Comparison of ENCODE assay signal across 1 cellular context in genomic region chr11:124746621-124747243, GRCh38.
TF ChIP-seq lines count a peak whose summit lies in the region.

No MANE protein-coding gene starts in this region.

TF ChIP-seq in HEK293, 187 proteins besides CTCF, POLR2A, EP300 and RAD21 (continued from another document and continues in another):
- TF ChIP-seq, protein P1, sequence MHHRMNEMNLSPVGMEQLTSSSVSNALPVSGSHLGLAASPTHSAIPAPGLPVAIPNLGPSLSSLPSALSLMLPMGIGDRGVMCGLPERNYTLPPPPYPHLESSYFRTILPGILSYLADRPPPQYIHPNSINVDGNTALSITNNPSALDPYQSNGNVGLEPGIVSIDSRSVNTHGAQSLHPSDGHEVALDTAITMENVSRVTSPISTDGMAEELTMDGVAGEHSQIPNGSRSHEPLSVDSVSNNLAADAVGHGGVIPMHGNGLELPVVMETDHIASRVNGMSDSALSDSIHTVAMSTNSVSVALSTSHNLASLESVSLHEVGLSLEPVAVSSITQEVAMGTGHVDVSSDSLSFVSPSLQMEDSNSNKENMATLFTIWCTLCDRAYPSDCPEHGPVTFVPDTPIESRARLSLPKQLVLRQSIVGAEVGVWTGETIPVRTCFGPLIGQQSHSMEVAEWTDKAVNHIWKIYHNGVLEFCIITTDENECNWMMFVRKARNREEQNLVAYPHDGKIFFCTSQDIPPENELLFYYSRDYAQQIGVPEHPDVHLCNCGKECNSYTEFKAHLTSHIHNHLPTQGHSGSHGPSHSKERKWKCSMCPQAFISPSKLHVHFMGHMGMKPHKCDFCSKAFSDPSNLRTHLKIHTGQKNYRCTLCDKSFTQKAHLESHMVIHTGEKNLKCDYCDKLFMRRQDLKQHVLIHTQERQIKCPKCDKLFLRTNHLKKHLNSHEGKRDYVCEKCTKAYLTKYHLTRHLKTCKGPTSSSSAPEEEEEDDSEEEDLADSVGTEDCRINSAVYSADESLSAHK (tag by site-specific recombination; IDR thresholded peaks at IDR 0.05) = no peak
- TF ChIP-seq ZFHX2 (tag by site-specific recombination; conservative IDR thresholded peaks at IDR 0.05) (peak; percentile 89), ZBTB1 (tag by site-specific recombination; IDR thresholded peaks at IDR 0.05) (no peak), ZNF677 (tag by site-specific recombination; IDR thresholded peaks at IDR 0.05) (no peak), GLIS2 (tag by site-specific recombination; IDR thresholded peaks at IDR 0.05) (0 out of 2 replicates have a peak, but pooled peaks have one; percentile 2), ZNF785 (tag by site-specific recombination; IDR thresholded peaks at IDR 0.05) (no peak), ZNF423 (tag by site-specific recombination; IDR thresholded peaks at IDR 0.05) (peak; percentile 21; the same call in 1 of the 2 replicates), KLF1 (tag by site-specific recombination; IDR thresholded peaks at IDR 0.05) (no peak), HOXC10 (CRISPR knock-in tag; IDR thresholded peaks at IDR 0.05) (no peak), EGR2 (tag by site-specific recombination; IDR thresholded peaks at IDR 0.05; ENCODE audit: low read depth) (peak; percentile 75), REPIN1 (tag by site-specific recombination; IDR thresholded peaks at IDR 0.05; ENCODE audit: low read depth) (no peak), SP2 (tag by site-specific recombination; IDR thresholded peaks at IDR 0.05) (peak; percentile 70), ZNF366 (tag by site-specific recombination; conservative IDR thresholded peaks at IDR 0.05) (peak; percentile 83), PATZ1 (tag by site-specific recombination; IDR thresholded peaks at IDR 0.05) (0 out of 2 replicates have a peak, but pooled peaks have one; percentile 48), SCRT2 (tag by site-specific recombination; IDR thresholded peaks at IDR 0.05) (no peak; the same call in 1 of the 2 replicates), ZNF529 (tag by site-specific recombination; IDR thresholded peaks at IDR 0.05; ENCODE audit: insufficient replicate concordance) (no peak), ZNF266 (tag by site-specific recombination; IDR thresholded peaks at IDR 0.05; ENCODE audit: low read depth) (no peak), ZNF843 (tag by site-specific recombination; IDR thresholded peaks at IDR 0.05) (0 out of 2 replicates have a peak, but pooled peaks have one; percentile 37), ZNF2 (tag by site-specific recombination; IDR thresholded peaks at IDR 0.05) (no peak; the same call in 1 of the 2 replicates), SP3 (tag by site-specific recombination; IDR thresholded peaks at IDR 0.05) (peak; percentile 61; the same call in 1 of the 2 replicates), PRDM1 (tag by site-specific recombination; IDR thresholded peaks at IDR 0.05) (peak; percentile 87), PRDM2 (tag by site-specific recombination; IDR thresholded peaks at IDR 0.05; ENCODE audit: borderline replicate concordance) (no peak), ZNF341 (tag by site-specific recombination; IDR thresholded peaks at IDR 0.05; ENCODE audit: low read depth) (peak; percentile 34), ZNF174 (tag by site-specific recombination; IDR thresholded peaks at IDR 0.05) (no peak), ZNF37A (tag by site-specific recombination; IDR thresholded peaks at IDR 0.05) (no peak), SP7 (tag by site-specific recombination; IDR thresholded peaks at IDR 0.05) (peak; percentile 66; the same call in 1 of the 2 replicates), WT1 (tag by site-specific recombination; IDR thresholded peaks at IDR 0.05) (peak; percentile 62; the same call in 1 of the 2 replicates), ZNF639 (tag by site-specific recombination; IDR thresholded peaks at IDR 0.05) (0 out of 2 replicates have a peak, but pooled peaks have one; percentile 20), TRIM28 (IDR thresholded peaks at IDR 0.05; ENCODE audit: borderline replicate concordance, low read length) (0 out of 2 replicates have a peak, but pooled peaks have one; percentile 61), ZNF610 (tag by site-specific recombination; IDR thresholded peaks at IDR 0.05; ENCODE audit: borderline replicate concordance) (no peak; the same call in 1 of the 2 replicates), ZNF433 (tag by site-specific recombination; IDR thresholded peaks at IDR 0.05; ENCODE audit: low read depth) (no peak), ZEB2 (tag by site-specific recombination; IDR thresholded peaks at IDR 0.05) (peak; percentile 53; the same call in 1 of the 2 replicates), ZNF324 (tag by site-specific recombination; IDR thresholded peaks at IDR 0.05) (peak; percentile 46; the same call in 1 of the 2 replicates), ZNF394 (tag by site-specific recombination; IDR thresholded peaks at IDR 0.05; ENCODE audit: borderline replicate concordance) (0 out of 2 replicates have a peak, but pooled peaks have one; percentile 28), ZNF426 (tag by site-specific recombination; IDR thresholded peaks at IDR 0.05) (no peak), KLF9 (tag by site-specific recombination; IDR thresholded peaks at IDR 0.05; ENCODE audit: low read depth) (no peak)
- TF ChIP-seq, protein P2, sequence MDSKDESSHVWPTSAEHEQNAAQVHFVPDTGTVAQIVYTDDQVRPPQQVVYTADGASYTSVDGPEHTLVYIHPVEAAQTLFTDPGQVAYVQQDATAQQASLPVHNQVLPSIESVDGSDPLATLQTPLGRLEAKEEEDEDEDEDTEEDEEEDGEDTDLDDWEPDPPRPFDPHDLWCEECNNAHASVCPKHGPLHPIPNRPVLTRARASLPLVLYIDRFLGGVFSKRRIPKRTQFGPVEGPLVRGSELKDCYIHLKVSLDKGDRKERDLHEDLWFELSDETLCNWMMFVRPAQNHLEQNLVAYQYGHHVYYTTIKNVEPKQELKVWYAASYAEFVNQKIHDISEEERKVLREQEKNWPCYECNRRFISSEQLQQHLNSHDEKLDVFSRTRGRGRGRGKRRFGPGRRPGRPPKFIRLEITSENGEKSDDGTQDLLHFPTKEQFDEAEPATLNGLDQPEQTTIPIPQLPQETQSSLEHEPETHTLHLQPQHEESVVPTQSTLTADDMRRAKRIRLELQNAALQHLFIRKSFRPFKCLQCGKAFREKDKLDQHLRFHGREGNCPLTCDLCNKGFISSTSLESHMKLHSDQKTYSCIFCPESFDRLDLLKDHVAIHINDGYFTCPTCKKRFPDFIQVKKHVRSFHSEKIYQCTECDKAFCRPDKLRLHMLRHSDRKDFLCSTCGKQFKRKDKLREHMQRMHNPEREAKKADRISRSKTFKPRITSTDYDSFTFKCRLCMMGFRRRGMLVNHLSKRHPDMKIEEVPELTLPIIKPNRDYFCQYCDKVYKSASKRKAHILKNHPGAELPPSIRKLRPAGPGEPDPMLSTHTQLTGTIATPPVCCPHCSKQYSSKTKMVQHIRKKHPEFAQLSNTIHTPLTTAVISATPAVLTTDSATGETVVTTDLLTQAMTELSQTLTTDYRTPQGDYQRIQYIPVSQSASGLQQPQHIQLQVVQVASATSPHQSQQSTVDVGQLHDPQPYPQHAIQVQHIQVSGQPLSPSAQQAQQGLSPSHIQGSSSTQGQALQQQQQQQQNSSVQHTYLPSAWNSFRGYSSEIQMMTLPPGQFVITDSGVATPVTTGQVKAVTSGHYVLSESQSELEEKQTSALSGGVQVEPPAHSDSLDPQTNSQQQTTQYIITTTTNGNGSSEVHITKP (tag by site-specific recombination; IDR thresholded peaks at IDR 0.05) = 0 out of 2 replicates have a peak, but pooled peaks have one; percentile 42
- TF ChIP-seq, protein P3, sequence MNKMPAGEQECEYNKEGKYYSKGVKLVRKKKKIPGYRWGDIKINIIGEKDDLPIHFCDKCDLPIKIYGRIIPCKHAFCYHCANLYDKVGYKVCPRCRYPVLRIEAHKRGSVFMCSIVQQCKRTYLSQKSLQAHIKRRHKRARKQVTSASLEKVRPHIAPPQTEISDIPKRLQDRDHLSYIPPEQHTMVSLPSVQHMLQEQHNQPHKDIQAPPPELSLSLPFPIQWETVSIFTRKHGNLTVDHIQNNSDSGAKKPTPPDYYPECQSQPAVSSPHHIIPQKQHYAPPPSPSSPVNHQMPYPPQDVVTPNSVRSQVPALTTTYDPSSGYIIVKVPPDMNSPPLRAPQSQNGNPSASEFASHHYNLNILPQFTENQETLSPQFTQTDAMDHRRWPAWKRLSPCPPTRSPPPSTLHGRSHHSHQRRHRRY (tag by site-specific recombination; IDR thresholded peaks at IDR 0.05) = no peak
- TF ChIP-seq, protein P4, sequence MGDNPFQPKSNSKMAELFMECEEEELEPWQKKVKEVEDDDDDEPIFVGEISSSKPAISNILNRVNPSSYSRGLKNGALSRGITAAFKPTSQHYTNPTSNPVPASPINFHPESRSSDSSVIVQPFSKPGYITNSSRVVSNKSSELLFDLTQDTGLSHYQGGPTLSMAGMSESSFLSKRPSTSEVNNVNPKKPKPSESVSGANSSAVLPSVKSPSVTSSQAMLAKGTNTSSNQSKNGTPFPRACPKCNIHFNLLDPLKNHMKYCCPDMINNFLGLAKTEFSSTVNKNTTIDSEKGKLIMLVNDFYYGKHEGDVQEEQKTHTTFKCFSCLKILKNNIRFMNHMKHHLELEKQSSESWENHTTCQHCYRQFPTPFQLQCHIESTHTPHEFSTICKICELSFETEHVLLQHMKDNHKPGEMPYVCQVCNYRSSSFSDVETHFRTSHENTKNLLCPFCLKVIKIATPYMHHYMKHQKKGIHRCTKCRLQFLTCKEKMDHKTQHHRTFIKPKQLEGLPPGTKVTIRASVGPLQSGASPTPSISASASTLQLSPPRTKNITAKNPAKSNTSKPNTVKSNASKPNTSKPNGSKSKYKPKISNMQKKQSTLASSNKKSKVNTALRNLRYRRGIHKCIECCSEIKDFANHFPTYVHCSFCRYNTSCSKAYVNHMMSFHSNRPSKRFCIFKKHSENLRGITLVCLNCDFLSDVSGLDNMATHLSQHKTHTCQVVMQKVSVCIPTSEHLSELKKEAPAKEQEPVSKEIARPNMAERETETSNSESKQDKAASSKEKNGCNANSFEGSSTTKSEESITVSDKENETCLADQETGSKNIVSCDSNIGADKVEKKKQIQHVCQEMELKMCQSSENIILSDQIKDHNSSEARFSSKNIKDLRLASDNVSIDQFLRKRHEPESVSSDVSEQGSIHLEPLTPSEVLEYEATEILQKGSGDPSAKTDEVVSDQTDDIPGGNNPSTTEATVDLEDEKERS (tag by site-specific recombination; IDR thresholded peaks at IDR 0.05) = no peak
